1 cellular context compared by ENCODE assay signal in the genomic region with DNA sequence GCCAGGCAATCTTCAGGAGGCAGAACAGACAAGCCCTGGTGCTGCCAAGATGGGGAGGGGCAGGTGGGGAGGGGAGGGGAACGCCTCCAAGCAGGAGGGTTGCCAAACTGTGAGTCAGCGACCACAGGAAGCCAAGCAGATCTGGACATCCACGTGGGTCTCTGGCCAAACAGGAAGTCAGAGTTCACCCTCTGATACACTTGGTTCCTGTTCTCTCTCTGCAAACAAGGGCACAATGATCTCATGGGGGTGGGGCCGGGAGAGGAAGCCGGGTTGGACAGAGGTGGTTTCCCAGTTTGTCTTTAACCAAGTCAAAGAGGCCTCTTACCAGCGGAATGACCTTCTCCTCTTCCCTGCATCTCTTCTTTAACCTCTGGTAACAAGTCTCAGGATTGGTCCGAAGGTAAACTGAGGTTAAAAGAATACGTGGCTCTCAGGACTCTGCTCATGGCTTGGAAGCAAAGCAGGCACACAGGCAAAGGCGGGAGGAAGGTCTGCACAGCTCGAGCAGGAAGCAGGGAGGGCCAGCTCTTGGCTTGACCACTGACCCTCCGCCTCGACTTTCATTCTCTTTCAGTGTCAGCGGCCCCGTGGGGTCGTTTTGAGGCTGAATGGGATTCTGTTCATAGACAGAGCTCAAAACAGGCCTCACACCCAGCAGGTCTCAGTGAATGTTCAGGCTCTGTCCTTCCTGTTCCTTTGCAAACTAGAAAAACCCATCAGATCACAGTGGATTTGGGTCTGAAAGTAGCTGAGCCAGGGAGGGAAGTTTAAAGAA.
A peak's percentile ranks its signal among the peaks of the same experiment; 100 is the strongest.
TF ChIP-seq lines count a peak whose summit lies in the region.

No MANE protein-coding gene starts in this region.

TF ChIP-seq in HepG2, 621 proteins besides CTCF, POLR2A, EP300 and RAD21 (continued from another document and continues in another):
- TF ChIP-seq, protein P1, sequence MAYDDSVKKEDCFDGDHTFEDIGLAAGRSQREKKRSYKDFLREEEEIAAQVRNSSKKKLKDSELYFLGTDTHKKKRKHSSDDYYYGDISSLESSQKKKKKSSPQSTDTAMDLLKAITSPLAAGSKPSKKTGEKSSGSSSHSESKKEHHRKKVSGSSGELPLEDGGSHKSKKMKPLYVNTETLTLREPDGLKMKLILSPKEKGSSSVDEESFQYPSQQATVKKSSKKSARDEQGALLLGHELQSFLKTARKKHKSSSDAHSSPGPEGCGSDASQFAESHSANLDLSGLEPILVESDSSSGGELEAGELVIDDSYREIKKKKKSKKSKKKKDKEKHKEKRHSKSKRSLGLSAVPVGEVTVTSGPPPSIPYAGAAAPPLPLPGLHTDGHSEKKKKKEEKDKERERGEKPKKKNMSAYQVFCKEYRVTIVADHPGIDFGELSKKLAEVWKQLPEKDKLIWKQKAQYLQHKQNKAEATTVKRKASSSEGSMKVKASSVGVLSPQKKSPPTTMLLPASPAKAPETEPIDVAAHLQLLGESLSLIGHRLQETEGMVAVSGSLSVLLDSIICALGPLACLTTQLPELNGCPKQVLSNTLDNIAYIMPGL (CRISPR knock-in tag; IDR thresholded peaks at IDR 0.05; ENCODE audit: borderline replicate concordance in 1 of 2, low read depth in 1 of 2) = peak; percentile 70 to 83
- TF ChIP-seq ELF1 (CRISPR knock-in tag; IDR thresholded peaks at IDR 0.05) (peak; percentile 94), TCF7 (IDR thresholded peaks at IDR 0.05; ENCODE audit: low read depth) (peak; percentile 56; the same call in 1 of the 2 replicates), ZNF501 (CRISPR knock-in tag; IDR thresholded peaks at IDR 0.05) (peak; percentile 98), ZNF589 (CRISPR knock-in tag; conservative IDR thresholded peaks at IDR 0.05) (0 out of 2 replicates have a peak, but pooled peaks have one; percentile 7), MIXL1 (CRISPR knock-in tag; IDR thresholded peaks at IDR 0.05) (peak; percentile 86), POLR2AphosphoS2 (IDR thresholded peaks at IDR 0.05; ENCODE audit: low read depth, low read length) (0 out of 2 replicates have a peak, but pooled peaks have one; percentile 77), ZNF496 (CRISPR knock-in tag; IDR thresholded peaks at IDR 0.05; ENCODE audit: insufficient replicate concordance) (no peak), ZNF720 (CRISPR knock-in tag; IDR thresholded peaks at IDR 0.05) (no peak), STAG1 (CRISPR knock-in tag; IDR thresholded peaks at IDR 0.05) (peak; percentile 2; the same call in 1 of the 2 replicates), SP5 (CRISPR knock-in tag; IDR thresholded peaks at IDR 0.05; ENCODE audit: borderline replicate concordance, low read depth) (peak; percentile 97), KDM2A (CRISPR knock-in tag; IDR thresholded peaks at IDR 0.05; ENCODE audit: borderline replicate concordance, low read depth) (peak; percentile 78), ZNF253 (CRISPR knock-in tag; IDR thresholded peaks at IDR 0.05; ENCODE audit: borderline replicate concordance) (peak; percentile 71; the same call in 1 of the 2 replicates), ZNF333 (CRISPR knock-in tag; IDR thresholded peaks at IDR 0.05; ENCODE audit: borderline replicate concordance) (peak; percentile 63; the same call in 1 of the 2 replicates), ZNF557 (CRISPR knock-in tag; IDR thresholded peaks at IDR 0.05) (0 out of 2 replicates have a peak, but pooled peaks have one; percentile 32), ZNF607 (CRISPR knock-in tag; IDR thresholded peaks at IDR 0.05; ENCODE audit: borderline replicate concordance) (peak; percentile 96; the same call in 1 of the 2 replicates), ZFYVE20 (CRISPR knock-in tag; IDR thresholded peaks at IDR 0.05; ENCODE audit: borderline replicate concordance, low read depth) (no peak), FOXJ3 (CRISPR knock-in tag; IDR thresholded peaks at IDR 0.05; ENCODE audit: borderline replicate concordance) (peak; percentile 90), ZNF598 (CRISPR knock-in tag; IDR thresholded peaks at IDR 0.05; ENCODE audit: borderline replicate concordance) (no peak; the same call in 1 of the 2 replicates), BRD4 (CRISPR knock-in tag; IDR thresholded peaks at IDR 0.05) (peak; percentile 91), PRPF4 (IDR thresholded peaks at IDR 0.05; ENCODE audit: low read depth, low read length, poor library complexity, severe bottlenecking) (no peak), GZF1 (CRISPR knock-in tag; IDR thresholded peaks at IDR 0.05) (no peak), SIN3A (IDR thresholded peaks at IDR 0.05; ENCODE audit: borderline replicate concordance, low read depth, low read length) (peak; percentile 95; the same call in 1 of the 2 replicates)
- TF ChIP-seq, protein P2, sequence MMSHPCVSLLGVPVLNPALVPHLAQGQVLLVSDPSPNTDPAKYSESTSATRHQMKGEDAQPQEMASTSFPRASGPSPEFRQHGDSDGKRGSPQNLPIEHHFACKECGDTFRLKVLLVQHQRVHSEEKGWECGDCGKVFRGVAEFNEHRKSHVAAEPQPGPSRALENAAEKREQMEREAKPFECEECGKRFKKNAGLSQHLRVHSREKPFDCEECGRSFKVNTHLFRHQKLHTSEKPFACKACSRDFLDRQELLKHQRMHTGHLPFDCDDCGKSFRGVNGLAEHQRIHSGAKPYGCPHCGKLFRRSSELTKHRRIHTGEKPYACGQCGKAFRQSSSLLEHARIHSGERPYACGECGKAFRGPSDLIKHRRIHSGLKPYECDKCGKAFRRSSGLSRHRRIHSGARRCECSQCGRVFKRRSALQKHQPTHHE (CRISPR knock-in tag; IDR thresholded peaks at IDR 0.05; ENCODE audit: borderline replicate concordance) = peak; percentile 80
- TF ChIP-seq, protein P3, sequence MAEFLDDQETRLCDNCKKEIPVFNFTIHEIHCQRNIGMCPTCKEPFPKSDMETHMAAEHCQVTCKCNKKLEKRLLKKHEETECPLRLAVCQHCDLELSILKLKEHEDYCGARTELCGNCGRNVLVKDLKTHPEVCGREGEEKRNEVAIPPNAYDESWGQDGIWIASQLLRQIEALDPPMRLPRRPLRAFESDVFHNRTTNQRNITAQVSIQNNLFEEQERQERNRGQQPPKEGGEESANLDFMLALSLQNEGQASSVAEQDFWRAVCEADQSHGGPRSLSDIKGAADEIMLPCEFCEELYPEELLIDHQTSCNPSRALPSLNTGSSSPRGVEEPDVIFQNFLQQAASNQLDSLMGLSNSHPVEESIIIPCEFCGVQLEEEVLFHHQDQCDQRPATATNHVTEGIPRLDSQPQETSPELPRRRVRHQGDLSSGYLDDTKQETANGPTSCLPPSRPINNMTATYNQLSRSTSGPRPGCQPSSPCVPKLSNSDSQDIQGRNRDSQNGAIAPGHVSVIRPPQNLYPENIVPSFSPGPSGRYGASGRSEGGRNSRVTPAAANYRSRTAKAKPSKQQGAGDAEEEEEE (CRISPR knock-in tag; IDR thresholded peaks at IDR 0.05; ENCODE audit: borderline replicate concordance) = peak; percentile 42; the same call in 1 of the 2 replicates
- TF ChIP-seq, protein P4, sequence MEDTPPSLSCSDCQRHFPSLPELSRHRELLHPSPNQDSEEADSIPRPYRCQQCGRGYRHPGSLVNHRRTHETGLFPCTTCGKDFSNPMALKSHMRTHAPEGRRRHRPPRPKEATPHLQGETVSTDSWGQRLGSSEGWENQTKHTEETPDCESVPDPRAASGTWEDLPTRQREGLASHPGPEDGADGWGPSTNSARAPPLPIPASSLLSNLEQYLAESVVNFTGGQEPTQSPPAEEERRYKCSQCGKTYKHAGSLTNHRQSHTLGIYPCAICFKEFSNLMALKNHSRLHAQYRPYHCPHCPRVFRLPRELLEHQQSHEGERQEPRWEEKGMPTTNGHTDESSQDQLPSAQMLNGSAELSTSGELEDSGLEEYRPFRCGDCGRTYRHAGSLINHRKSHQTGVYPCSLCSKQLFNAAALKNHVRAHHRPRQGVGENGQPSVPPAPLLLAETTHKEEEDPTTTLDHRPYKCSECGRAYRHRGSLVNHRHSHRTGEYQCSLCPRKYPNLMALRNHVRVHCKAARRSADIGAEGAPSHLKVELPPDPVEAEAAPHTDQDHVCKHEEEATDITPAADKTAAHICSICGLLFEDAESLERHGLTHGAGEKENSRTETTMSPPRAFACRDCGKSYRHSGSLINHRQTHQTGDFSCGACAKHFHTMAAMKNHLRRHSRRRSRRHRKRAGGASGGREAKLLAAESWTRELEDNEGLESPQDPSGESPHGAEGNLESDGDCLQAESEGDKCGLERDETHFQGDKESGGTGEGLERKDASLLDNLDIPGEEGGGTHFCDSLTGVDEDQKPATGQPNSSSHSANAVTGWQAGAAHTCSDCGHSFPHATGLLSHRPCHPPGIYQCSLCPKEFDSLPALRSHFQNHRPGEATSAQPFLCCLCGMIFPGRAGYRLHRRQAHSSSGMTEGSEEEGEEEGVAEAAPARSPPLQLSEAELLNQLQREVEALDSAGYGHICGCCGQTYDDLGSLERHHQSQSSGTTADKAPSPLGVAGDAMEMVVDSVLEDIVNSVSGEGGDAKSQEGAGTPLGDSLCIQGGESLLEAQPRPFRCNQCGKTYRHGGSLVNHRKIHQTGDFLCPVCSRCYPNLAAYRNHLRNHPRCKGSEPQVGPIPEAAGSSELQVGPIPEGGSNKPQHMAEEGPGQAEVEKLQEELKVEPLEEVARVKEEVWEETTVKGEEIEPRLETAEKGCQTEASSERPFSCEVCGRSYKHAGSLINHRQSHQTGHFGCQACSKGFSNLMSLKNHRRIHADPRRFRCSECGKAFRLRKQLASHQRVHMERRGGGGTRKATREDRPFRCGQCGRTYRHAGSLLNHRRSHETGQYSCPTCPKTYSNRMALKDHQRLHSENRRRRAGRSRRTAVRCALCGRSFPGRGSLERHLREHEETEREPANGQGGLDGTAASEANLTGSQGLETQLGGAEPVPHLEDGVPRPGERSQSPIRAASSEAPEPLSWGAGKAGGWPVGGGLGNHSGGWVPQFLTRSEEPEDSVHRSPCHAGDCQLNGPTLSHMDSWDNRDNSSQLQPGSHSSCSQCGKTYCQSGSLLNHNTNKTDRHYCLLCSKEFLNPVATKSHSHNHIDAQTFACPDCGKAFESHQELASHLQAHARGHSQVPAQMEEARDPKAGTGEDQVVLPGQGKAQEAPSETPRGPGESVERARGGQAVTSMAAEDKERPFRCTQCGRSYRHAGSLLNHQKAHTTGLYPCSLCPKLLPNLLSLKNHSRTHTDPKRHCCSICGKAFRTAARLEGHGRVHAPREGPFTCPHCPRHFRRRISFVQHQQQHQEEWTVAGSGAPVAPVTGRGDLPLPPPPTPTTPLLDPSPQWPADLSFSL (CRISPR knock-in tag; IDR thresholded peaks at IDR 0.05) = no peak
- TF ChIP-seq, protein P5, sequence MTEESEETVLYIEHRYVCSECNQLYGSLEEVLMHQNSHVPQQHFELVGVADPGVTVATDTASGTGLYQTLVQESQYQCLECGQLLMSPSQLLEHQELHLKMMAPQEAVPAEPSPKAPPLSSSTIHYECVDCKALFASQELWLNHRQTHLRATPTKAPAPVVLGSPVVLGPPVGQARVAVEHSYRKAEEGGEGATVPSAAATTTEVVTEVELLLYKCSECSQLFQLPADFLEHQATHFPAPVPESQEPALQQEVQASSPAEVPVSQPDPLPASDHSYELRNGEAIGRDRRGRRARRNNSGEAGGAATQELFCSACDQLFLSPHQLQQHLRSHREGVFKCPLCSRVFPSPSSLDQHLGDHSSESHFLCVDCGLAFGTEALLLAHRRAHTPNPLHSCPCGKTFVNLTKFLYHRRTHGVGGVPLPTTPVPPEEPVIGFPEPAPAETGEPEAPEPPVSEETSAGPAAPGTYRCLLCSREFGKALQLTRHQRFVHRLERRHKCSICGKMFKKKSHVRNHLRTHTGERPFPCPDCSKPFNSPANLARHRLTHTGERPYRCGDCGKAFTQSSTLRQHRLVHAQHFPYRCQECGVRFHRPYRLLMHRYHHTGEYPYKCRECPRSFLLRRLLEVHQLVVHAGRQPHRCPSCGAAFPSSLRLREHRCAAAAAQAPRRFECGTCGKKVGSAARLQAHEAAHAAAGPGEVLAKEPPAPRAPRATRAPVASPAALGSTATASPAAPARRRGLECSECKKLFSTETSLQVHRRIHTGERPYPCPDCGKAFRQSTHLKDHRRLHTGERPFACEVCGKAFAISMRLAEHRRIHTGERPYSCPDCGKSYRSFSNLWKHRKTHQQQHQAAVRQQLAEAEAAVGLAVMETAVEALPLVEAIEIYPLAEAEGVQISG (CRISPR knock-in tag; IDR thresholded peaks at IDR 0.05) = peak; percentile 86
- TF ChIP-seq, protein P6, sequence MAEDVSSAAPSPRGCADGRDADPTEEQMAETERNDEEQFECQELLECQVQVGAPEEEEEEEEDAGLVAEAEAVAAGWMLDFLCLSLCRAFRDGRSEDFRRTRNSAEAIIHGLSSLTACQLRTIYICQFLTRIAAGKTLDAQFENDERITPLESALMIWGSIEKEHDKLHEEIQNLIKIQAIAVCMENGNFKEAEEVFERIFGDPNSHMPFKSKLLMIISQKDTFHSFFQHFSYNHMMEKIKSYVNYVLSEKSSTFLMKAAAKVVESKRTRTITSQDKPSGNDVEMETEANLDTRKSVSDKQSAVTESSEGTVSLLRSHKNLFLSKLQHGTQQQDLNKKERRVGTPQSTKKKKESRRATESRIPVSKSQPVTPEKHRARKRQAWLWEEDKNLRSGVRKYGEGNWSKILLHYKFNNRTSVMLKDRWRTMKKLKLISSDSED (CRISPR knock-in tag; IDR thresholded peaks at IDR 0.05) = no peak
- TF ChIP-seq, protein P7, sequence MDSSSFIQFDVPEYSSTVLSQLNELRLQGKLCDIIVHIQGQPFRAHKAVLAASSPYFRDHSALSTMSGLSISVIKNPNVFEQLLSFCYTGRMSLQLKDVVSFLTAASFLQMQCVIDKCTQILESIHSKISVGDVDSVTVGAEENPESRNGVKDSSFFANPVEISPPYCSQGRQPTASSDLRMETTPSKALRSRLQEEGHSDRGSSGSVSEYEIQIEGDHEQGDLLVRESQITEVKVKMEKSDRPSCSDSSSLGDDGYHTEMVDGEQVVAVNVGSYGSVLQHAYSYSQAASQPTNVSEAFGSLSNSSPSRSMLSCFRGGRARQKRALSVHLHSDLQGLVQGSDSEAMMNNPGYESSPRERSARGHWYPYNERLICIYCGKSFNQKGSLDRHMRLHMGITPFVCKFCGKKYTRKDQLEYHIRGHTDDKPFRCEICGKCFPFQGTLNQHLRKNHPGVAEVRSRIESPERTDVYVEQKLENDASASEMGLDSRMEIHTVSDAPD (CRISPR knock-in tag; IDR thresholded peaks at IDR 0.05) = peak; percentile 96
- TF ChIP-seq, protein P8, sequence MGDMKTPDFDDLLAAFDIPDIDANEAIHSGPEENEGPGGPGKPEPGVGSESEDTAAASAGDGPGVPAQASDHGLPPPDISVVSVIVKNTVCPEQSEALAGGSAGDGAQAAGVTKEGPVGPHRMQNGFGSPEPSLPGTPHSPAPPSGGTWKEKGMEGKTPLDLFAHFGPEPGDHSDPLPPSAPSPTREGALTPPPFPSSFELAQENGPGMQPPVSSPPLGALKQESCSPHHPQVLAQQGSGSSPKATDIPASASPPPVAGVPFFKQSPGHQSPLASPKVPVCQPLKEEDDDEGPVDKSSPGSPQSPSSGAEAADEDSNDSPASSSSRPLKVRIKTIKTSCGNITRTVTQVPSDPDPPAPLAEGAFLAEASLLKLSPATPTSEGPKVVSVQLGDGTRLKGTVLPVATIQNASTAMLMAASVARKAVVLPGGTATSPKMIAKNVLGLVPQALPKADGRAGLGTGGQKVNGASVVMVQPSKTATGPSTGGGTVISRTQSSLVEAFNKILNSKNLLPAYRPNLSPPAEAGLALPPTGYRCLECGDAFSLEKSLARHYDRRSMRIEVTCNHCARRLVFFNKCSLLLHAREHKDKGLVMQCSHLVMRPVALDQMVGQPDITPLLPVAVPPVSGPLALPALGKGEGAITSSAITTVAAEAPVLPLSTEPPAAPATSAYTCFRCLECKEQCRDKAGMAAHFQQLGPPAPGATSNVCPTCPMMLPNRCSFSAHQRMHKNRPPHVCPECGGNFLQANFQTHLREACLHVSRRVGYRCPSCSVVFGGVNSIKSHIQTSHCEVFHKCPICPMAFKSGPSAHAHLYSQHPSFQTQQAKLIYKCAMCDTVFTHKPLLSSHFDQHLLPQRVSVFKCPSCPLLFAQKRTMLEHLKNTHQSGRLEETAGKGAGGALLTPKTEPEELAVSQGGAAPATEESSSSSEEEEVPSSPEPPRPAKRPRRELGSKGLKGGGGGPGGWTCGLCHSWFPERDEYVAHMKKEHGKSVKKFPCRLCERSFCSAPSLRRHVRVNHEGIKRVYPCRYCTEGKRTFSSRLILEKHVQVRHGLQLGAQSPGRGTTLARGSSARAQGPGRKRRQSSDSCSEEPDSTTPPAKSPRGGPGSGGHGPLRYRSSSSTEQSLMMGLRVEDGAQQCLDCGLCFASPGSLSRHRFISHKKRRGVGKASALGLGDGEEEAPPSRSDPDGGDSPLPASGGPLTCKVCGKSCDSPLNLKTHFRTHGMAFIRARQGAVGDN (CRISPR knock-in tag; IDR thresholded peaks at IDR 0.05) = peak; percentile 98
